Comparison of ENCODE assay signal across 13 cellular contexts in the genomic region with DNA sequence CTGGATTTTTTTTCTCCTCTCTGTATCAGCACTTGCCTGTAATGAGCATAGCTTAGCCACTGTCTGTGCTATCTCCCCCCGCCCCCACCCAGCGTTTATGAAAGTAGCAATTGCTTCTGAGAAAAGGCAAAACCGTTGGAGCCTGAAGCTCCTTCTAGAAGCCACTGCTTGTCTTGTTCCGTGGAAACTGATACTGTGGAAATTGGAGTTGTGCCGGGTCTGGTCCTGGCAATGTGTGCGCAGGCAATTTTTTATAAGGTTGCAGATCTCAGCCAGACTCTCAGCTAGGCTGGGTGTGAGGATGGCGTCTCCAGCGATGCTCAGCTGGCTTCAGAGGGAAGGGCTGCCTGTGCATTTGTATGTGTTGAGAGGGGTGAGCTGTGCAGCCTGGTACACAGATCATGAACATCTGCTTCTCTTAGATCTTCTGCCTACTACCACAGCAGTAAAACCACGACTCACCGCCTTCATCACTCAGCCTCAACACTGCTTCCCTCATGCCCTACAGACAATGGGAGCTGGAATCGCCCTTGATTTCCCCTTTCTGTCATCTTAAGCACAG.
A peak's percentile ranks its signal among the peaks of the same experiment; 100 is the strongest.
DNase-seq lines count a peak whose midpoint lies in the region; ATAC-seq and TF ChIP-seq lines count a peak whose summit lies in the region.
"Had no signal": no experiment of that assay in that cellular context is flagged by ENCODE, and none has a peak within 500 bp of the region (broad histone marks: within the 10 kb centered on the region; RNA-seq: fewer than 3 reads in every experiment).

No MANE protein-coding gene starts in this region.

- H3K27me3 Mint-ChIP-seq in H9 (ENCODE audit: low read depth) (peaks cover 3% of the 10 kb centered on the region), type B pancreatic cell (peaks cover 28% of the 10 kb centered on the region)

- H3K27me3 ChIP-seq in PC-3 (ENCODE audit: low read length): no peaks in the 10 kb centered on the region; the same call in 1 of the 2 replicates
- H3K27me3 ChIP-seq in hepatocyte: no peaks in the 10 kb centered on the region
- no peaks in the 10 kb centered on the region for H3K27me3 ChIP-seq in H9 (ENCODE audit: insufficient read depth, low read length)

- H3K4me2 ChIP-seq in PC-3 (ENCODE audit: low read length): no peak overlapping the region
- no peak overlapping the region for H3K4me2 ChIP-seq in hepatocyte
- H3K4me2 ChIP-seq in H9 (ENCODE audit: insufficient read depth, insufficient read length, low read length): no peak overlapping the region

- H2AFZ ChIP-seq in PC-3 (ENCODE audit: low read length): no peak overlapping the region
- H2AFZ ChIP-seq in hepatocyte: no peak overlapping the region
- no peak overlapping the region for H2AFZ ChIP-seq in H9 (ENCODE audit: low read length)

- H2BK5ac ChIP-seq in H9 (ENCODE audit: insufficient read length, low read length): no peak overlapping the region

- no peak overlapping the region for H4K91ac ChIP-seq in H9 (ENCODE audit: insufficient read length, low read depth, low read length)

- H3T11ph ChIP-seq in H9 (ENCODE audit: low read length): no peak overlapping the region

- H3K4ac ChIP-seq in H9 (ENCODE audit: low read depth, low read length): no peak overlapping the region

- no peak overlapping the region for H4K8ac ChIP-seq in H9 (replicated peaks; ENCODE audit: insufficient read length, low read depth, low read length)

- no peak overlapping the region for H3K18ac ChIP-seq in H9 (ENCODE audit: insufficient read length, low read depth, low read length)

- no peak overlapping the region for H4K5ac ChIP-seq in H9 (ENCODE audit: insufficient read length, low read depth, low read length)

- H3K4me1 Mint-ChIP-seq in H9: no peaks in the 10 kb centered on the region
- H3K4me1 Mint-ChIP-seq in type B pancreatic cell (ENCODE audit: unreplicated experiment): peaks cover 9% of the 10 kb centered on the region

- H3K9me3 Mint-ChIP-seq in H9 (peaks cover 11 to 19% of the 10 kb centered on the region in 2 experiments), type B pancreatic cell (peaks cover 4% of the 10 kb centered on the region)

- no peak overlapping the region for H3K27ac Mint-ChIP-seq in H9
- no peak overlapping the region for H3K27ac Mint-ChIP-seq in type B pancreatic cell
- H3K27ac Mint-ChIP-seq: activated naive CD8-positive, alpha-beta T cell treated with anti-CD3 and anti-CD28 coated beads, Interleukin-2, amount 50 U/mL, for 24 hours had no signal

- H3K4me3 Mint-ChIP-seq in H9 (no peak overlapping the region), type B pancreatic cell (no peak overlapping the region)
- H3K4me3 Mint-ChIP-seq: activated naive CD8-positive, alpha-beta T cell treated with anti-CD3 and anti-CD28 coated beads, Interleukin-2, amount 50 U/mL, for 24 hours had no signal

- no peaks in the 10 kb centered on the region for H3F3A ChIP-seq in PC-3 (ENCODE audit: low read length, unreplicated experiment)

- H2BK15ac ChIP-seq in H9 (ENCODE audit: low read depth, low read length): no peak overlapping the region

- H3K79me2 ChIP-seq in PC-3 (ENCODE audit: low read length): no peaks in the 10 kb centered on the region
- no peaks in the 10 kb centered on the region for H3K79me2 ChIP-seq in hepatocyte
- H3K79me2 ChIP-seq in H9 (ENCODE audit: insufficient read depth, low read length): no peaks in the 10 kb centered on the region

- POLR2A ChIA-PET in PC-3 (lab: Charles Lee; ENCODE audit: unreplicated experiment): no interaction called here

- H2BK12ac ChIP-seq in H9 (ENCODE audit: insufficient read length, low read depth, low read length): no peak overlapping the region

- H2BK120ac ChIP-seq in H9 (ENCODE audit: low read depth, low read length, poor library complexity, severe bottlenecking): no peak overlapping the region

- H3K56ac ChIP-seq in H9 (ENCODE audit: insufficient read length, low read depth, low read length): no peak overlapping the region

- no peak overlapping the region for H3K27ac ChIP-seq in PC-3 (ENCODE audit: low read length)
- no peak overlapping the region for H3K27ac ChIP-seq in hepatocyte
- H3K27ac ChIP-seq in H9 (ENCODE audit: insufficient read length, low read depth, low read length): no peak overlapping the region
- H3K27ac ChIP-seq in coronary artery: no peak overlapping the region
- H3K27ac ChIP-seq: SK-N-MC had no signal

- no peak overlapping the region for H3K23ac ChIP-seq in H9 (ENCODE audit: insufficient read length, low read depth, low read length)

- BruUV-seq in PC-3 (replicated peaks; lab: Mats Ljungman, UMichigan): no TSS peak

- no peak overlapping the region for H3K14ac ChIP-seq in H9 (ENCODE audit: insufficient read depth, low read length)

- no peaks in the 10 kb centered on the region for H3K9me2 ChIP-seq in PC-3 (replicated peaks; ENCODE audit: low read length)
- H3K9me2 ChIP-seq in hepatocyte (replicated peaks; ENCODE audit: insufficient read depth): no peaks in the 10 kb centered on the region

- no peaks in the 10 kb centered on the region for H3K9me3 ChIP-seq in PC-3 (ENCODE audit: low read length)
- no peaks in the 10 kb centered on the region for H3K9me3 ChIP-seq in hepatocyte (ENCODE audit: low read depth)
- no peaks in the 10 kb centered on the region for H3K9me3 ChIP-seq in H9 (ENCODE audit: control insufficient read depth, low read depth, low read length)

- H3K36me3 Mint-ChIP-seq in H9 (ENCODE audit: insufficient read depth in 1 of 3, low read depth in 3 of 3) (peaks cover 0 to 2% (median 0%) of the 10 kb centered on the region in 3 experiments; a peak in 2 of 7 replicates), type B pancreatic cell (no peaks in the 10 kb centered on the region)

- H3K9ac ChIP-seq in PC-3 (ENCODE audit: low read length) (no peak overlapping the region), H9 (ENCODE audit: extremely low read depth, insufficient read length, low read length) (no peak overlapping the region)

- H3K4me1 ChIP-seq in PC-3 (ENCODE audit: insufficient read depth, low read length) (no peaks in the 10 kb centered on the region; the same call in 1 of the 2 replicates), hepatocyte (ENCODE audit: insufficient read depth) (no peaks in the 10 kb centered on the region), H9 (ENCODE audit: insufficient read depth, low read length) (no peaks in the 10 kb centered on the region)

- TF ChIP-seq CTCF in PC-3 (conservative IDR thresholded peaks at IDR 0.05; ENCODE audit: low read depth, low read length): no peak
- TF ChIP-seq CTCF in hepatocyte (IDR thresholded peaks at IDR 0.05; ENCODE audit: poor library complexity): no peak
- no peak for TF ChIP-seq CTCF in H9 (conservative IDR thresholded peaks at IDR 0.05)
- TF ChIP-seq CTCF in coronary artery (IDR thresholded peaks at IDR 0.05): no peak
- no peak for TF ChIP-seq CTCF in type B pancreatic cell (conservative IDR thresholded peaks at IDR 0.05)

- H4K20me1 ChIP-seq in PC-3 (ENCODE audit: low read length) (no peaks in the 10 kb centered on the region), hepatocyte (ENCODE audit: insufficient read depth, poor library complexity, severe bottlenecking) (no peaks in the 10 kb centered on the region), H9 (ENCODE audit: control insufficient read depth, insufficient read depth, insufficient read length) (no peaks in the 10 kb centered on the region)

- H3K4me3 ChIP-seq in PC-3 (ENCODE audit: low read length) (no peak overlapping the region), hepatocyte (no peak overlapping the region), coronary artery (no peak overlapping the region)
- H3K4me3 ChIP-seq: SK-N-MC had no signal

- 54% methylated on average over 11 of the region's 11 CpGs for WGBS in hepatocyte (ENCODE audit: low lambda C conversion rate, missing lambda C conversion rate)
- WGBS in H9 (ENCODE audit: extremely low coverage, insufficient read length, low lambda C conversion rate): no CpG with 5 or more reads among the region's 11 CpGs

- intact Hi-C loops in PC-3 (cut with micrococcal nuclease): no loop called here

- ATAC-seq in PC-3 (peak; percentile 62), GM18861 (IDR thresholded peaks at IDR 0.05; ENCODE audit: unreplicated experiment) (no peak)
- ATAC-seq: activated naive CD8-positive, alpha-beta T cell treated with anti-CD3 and anti-CD28 coated beads, Interleukin-2, amount 50 U/mL, for 24 hours had no signal

- no peaks in the 10 kb centered on the region for H3K36me3 ChIP-seq in PC-3 (ENCODE audit: low read depth, low read length)
- no peaks in the 10 kb centered on the region for H3K36me3 ChIP-seq in hepatocyte (replicated peaks; ENCODE audit: insufficient read depth, low read depth)

- no peaks in the 10 kb centered on the region for H3K79me1 ChIP-seq in H9 (ENCODE audit: insufficient read depth, low read depth, low read length, poor library complexity, severe bottlenecking)

- CTCF ChIA-PET in PC-3 (lab: Charles Lee): no interaction called here

- no peak overlapping the region for H2BK20ac ChIP-seq in H9 (ENCODE audit: low read depth, low read length, poor library complexity, severe bottlenecking)

- DNase-seq in GM03348 (ENCODE audit: low spot score): peak; percentile 14
- peak; percentile 67 for DNase-seq in HCEC 1CT
- peak; percentile 26 for DNase-seq in PC-3
- DNase-seq in hepatocyte (ENCODE audit: low spot score): peak; percentile 8
- no peak for DNase-seq in H9
- no peak for DNase-seq in coronary artery (ENCODE audit: low spot score)
- DNase-seq in type B pancreatic cell (ENCODE audit: extremely low spot score, unreplicated experiment): no peak
- DNase-seq: activated naive CD8-positive, alpha-beta T cell treated with anti-CD3 and anti-CD28 coated beads, Interleukin-2, amount 50 U/mL, for 24 hours; effector CD4-positive, alpha-beta T cell; NCI-H524; small intestine had no signal

- no peaks in the 10 kb centered on the region for H3K23me2 ChIP-seq in H9 (ENCODE audit: insufficient read length, low read depth, low read length, poor library complexity, severe bottlenecking)

- H2AK5ac ChIP-seq in H9 (ENCODE audit: insufficient read length, low read length): no peak overlapping the region

Comparison
In these comparisons a context has a peak if more than half of its experiments do, and no peak if none do; other contexts are left out.
1. DNase-seq: peak in GM03348 (single experiment), HCEC 1CT (single experiment), PC-3 (single experiment) and hepatocyte (single experiment); none in H9 (single experiment), coronary artery (single experiment) and type B pancreatic cell (single experiment).